20 cellular contexts compared by ENCODE assay signal in genomic region chr9:122325124-122325523, GRCh38. TPM values are rescaled to one million over a fixed set of nuclear protein-coding genes. Genes with fewer than 3 reads are reported as not detected.
A peak's percentile ranks its signal among the peaks of the same experiment; 100 is the strongest.
DNase-seq lines count a peak whose midpoint lies in the region; ATAC-seq and TF ChIP-seq lines count a peak whose summit lies in the region.
"Had no signal": no experiment of that assay in that cellular context is flagged by ENCODE, and none has a peak within 500 bp of the region (broad histone marks: within the 10 kb centered on the region; RNA-seq: fewer than 3 reads in every experiment).

No MANE protein-coding gene starts in this region.

- no peak overlapping the region for H3K4me3 ChIP-seq in left ventricle myocardium inferior
- H3K4me3 ChIP-seq: SJCRH30, skin epidermis, testis had no signal

- H3K27ac ChIP-seq in left ventricle myocardium inferior (replicated peaks) = no peak overlapping the region
- H3K27ac ChIP-seq: SJCRH30, skin epidermis, testis had no signal

- no peak for TF ChIP-seq CTCF in left ventricle myocardium inferior (IDR thresholded peaks at IDR 0.05; ENCODE audit: borderline replicate concordance)

- DNase-seq in left ventricle myocardium superior (no peak), left ventricle myocardium inferior (no peak), amniotic epithelial cell (ENCODE audit: low read depth) (peak; percentile 9), iris pigment epithelial cell (ENCODE audit: low read depth) (peak; percentile 70), HUDEP-2 (lab: John Stamatoyannopoulos, UW; ENCODE audit: unreplicated experiment in 76 of 76) (no peak)
- DNase-seq: activated CD4-positive, CD25-positive, alpha-beta regulatory T cell treated with anti-CD3 and anti-CD28 coated beads, Interleukin-2, amount 50 U/mL, for 72 hours; BE2C; Calu3; cerebellar nuclear complex; NCI-H2029; NCI-H524; SJCRH30; T-helper 17 cell; testis had no signal

- intact Hi-C loops in left ventricle myocardium superior (cut with micrococcal nuclease) (no loop called here), left ventricle myocardium inferior (cut with micrococcal nuclease) (no loop called here)

- H3K9me3 ChIP-seq in left ventricle myocardium inferior (replicated peaks) = no peaks in the 10 kb centered on the region
- H3K9me3 ChIP-seq: BE2C, SJCRH30, testis had no signal

- H3K27me3 ChIP-seq in left ventricle myocardium inferior (ENCODE audit: low read depth) = no peaks in the 10 kb centered on the region
- H3K27me3 ChIP-seq: BE2C, SJCRH30, testis had no signal

- ATAC-seq in left ventricle myocardium superior (peak; percentile 22), GM21528 (IDR thresholded peaks at IDR 0.05; ENCODE audit: low FRiP score, unreplicated experiment) (no peak), HG02763 (IDR thresholded peaks at IDR 0.05; ENCODE audit: unreplicated experiment) (no peak), HG02642 (IDR thresholded peaks at IDR 0.05; ENCODE audit: poor library complexity, unreplicated experiment) (no peak)
- ATAC-seq: natural killer cell treated with Interleukin-12 subunit alpha and Interleukin-12 subunit beta and Interleukin-15 and Interleukin-18, amount 100 ng/mL, for 72 hours; T-helper 17 cell had no signal

- peaks cover 34% of the 10 kb centered on the region for H3K36me3 ChIP-seq in left ventricle myocardium inferior

- peaks cover 24% of the 10 kb centered on the region for H3K4me1 ChIP-seq in left ventricle myocardium inferior
- H3K4me1 ChIP-seq: BE2C, testis had no signal

RNA-seq across cellular contexts. Expression of gene PTGS1, which starts 45.7 kb away (rescaled TPM):
- total RNA-seq in left ventricle myocardium superior (3.4 TPM), left ventricle myocardium inferior (6.7 TPM)
- total RNA-seq: G401 had no signal

Comparison
In these comparisons a context has a peak if more than half of its experiments do, and no peak if none do; other contexts are left out.
1. DNase-seq: peak in amniotic epithelial cell (single experiment) and iris pigment epithelial cell (single experiment); none in left ventricle myocardium superior (single experiment), left ventricle myocardium inferior (single experiment) and HUDEP-2 (0 of 76).